10 cellular contexts compared by ENCODE assay signal in the genomic region with DNA sequence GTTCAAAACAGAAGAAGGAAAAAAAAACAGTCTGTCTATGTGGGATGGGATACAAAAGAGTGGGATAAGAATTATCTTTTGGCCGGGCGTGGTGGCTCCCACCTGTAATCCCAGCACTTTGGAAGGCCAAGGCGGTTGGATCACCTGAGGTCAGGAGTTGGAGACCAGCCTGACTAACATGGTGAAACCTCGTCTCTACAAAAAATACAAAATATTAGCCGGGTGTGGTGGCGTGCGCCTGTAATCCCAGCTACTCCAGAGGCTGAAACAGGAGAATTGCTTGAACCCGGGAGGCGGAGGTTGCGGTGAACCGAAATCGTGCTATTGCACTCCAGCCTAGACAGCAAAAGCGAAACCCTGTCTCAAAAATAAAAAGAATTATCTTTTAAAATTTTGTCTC. TPM values are rescaled to one million over a fixed set of nuclear protein-coding genes. Genes with fewer than 3 reads are reported as not detected.
DNase-seq lines count a peak whose midpoint lies in the region; ATAC-seq, FAIRE-seq and TF ChIP-seq lines count a peak whose summit lies in the region.
"Not testable (repeated sequence)": the region's sequence is repeated elsewhere in the genome, so short reads cannot be mapped to it uniquely, and the experiment has no call there.
"Had no signal": no experiment of that assay in that cellular context is flagged by ENCODE, and none has a peak within 500 bp of the region (broad histone marks: within the 10 kb centered on the region; RNA-seq: fewer than 3 reads in every experiment).

No MANE protein-coding gene starts in this region.

- not testable (repeated sequence) for FAIRE-seq in keratinocyte (lab: Jason Lieb, UNC)

- H3K27ac ChIP-seq in DND-41 (ENCODE audit: low read length) (peak overlapping the region; percentile 97; the same call in 1 of the 2 replicates), WERI-Rb-1 (peak overlapping the region; percentile 95)
- H3K27ac ChIP-seq in HUES64 (ENCODE audit: low read depth, low read length); PC-3 (ENCODE audit: low read length); keratinocyte (ENCODE audit: control insufficient read depth, insufficient read depth, low read length): not testable (repeated sequence)

- H3K9me1 ChIP-seq in keratinocyte (ENCODE audit: control insufficient read depth, extremely low read depth, insufficient read depth, low read length), result not testable (repeated sequence)

- not testable (repeated sequence) for H3K9me3 ChIP-seq in DND-41 (ENCODE audit: insufficient read depth, low read length, severe bottlenecking); HUES64 (ENCODE audit: insufficient read depth, low read depth, low read length); PC-3 (ENCODE audit: low read length); WERI-Rb-1 (ENCODE audit: severe bottlenecking); keratinocyte (ENCODE audit: control insufficient read depth, low read depth, low read length)

- H3K9me2 ChIP-seq in PC-3 (replicated peaks; ENCODE audit: low read length), result not testable (repeated sequence)

- not testable (repeated sequence) for H2AFZ ChIP-seq in DND-41 (ENCODE audit: low read depth, low read length)
- H2AFZ ChIP-seq in PC-3 (ENCODE audit: low read length), result peak overlapping the region; percentile 84
- H2AFZ ChIP-seq in keratinocyte (ENCODE audit: control insufficient read depth, low read length), result peak overlapping the region; percentile 67

- not testable (repeated sequence) for TF ChIP-seq CTCF in DND-41 (IDR thresholded peaks at IDR 0.05; ENCODE audit: borderline replicate concordance, extremely low read depth, low read length, poor library complexity, severe bottlenecking); PC-3 (conservative IDR thresholded peaks at IDR 0.05; ENCODE audit: low read depth, low read length); WERI-Rb-1 (IDR thresholded peaks at IDR 0.05; ENCODE audit: low read depth, low read length); chondrocyte (IDR thresholded peaks at IDR 0.05); keratinocyte (optimal IDR thresholded peaks at IDR 0.05 in 1 of 3, IDR thresholded peaks at IDR 0.05 in 1 of 3, conservative IDR thresholded peaks at IDR 0.05 in 1 of 3; ENCODE audit: extremely low read depth in 1 of 3, insufficient read depth in 2 of 3, low read length in 3 of 3); osteocyte (IDR thresholded peaks at IDR 0.05)

- not testable (repeated sequence) for H3F3A ChIP-seq in PC-3 (ENCODE audit: low read length, unreplicated experiment)

- not testable (repeated sequence) for H3K36me3 Mint-ChIP-seq in chondrocyte (ENCODE audit: low read depth); osteocyte (ENCODE audit: unreplicated experiment)

- not testable (repeated sequence) for H4K20me1 ChIP-seq in DND-41 (ENCODE audit: insufficient read depth, low read length); PC-3 (ENCODE audit: low read length); keratinocyte (ENCODE audit: control insufficient read depth, extremely low read depth, insufficient read depth, low read length)

- intact Hi-C loops in PC-3 (cut with micrococcal nuclease), result not testable (repeated sequence)

- not testable (repeated sequence) for H3K4me3 ChIP-seq in DND-41 (ENCODE audit: low read depth in 1 of 2, low read length in 2 of 2); WERI-Rb-1 (ENCODE audit: low read depth, low read length); keratinocyte (ENCODE audit: control insufficient read depth in 2 of 3, extremely low read depth in 1 of 3, insufficient read depth in 2 of 3, low read depth in 1 of 3, low read length in 3 of 3)
- peak overlapping the region; percentile 92; the same call in 1 of the 2 replicates for H3K4me3 ChIP-seq in HUES64 (ENCODE audit: low read length)
- peak overlapping the region; percentile 77; the same call in 1 of the 2 replicates for H3K4me3 ChIP-seq in PC-3 (ENCODE audit: low read length)

- BruUV-seq in PC-3 (replicated peaks; lab: Mats Ljungman, UMichigan), result not testable (repeated sequence)

- peak overlapping the region; percentile 17 for H3K4me3 Mint-ChIP-seq in chondrocyte (ENCODE audit: unreplicated experiment)
- not testable (repeated sequence) for H3K4me3 Mint-ChIP-seq in osteocyte (ENCODE audit: unreplicated experiment)

- H3K4me1 Mint-ChIP-seq in chondrocyte (ENCODE audit: low read depth) (peaks cover 16% of the 10 kb centered on the region), osteocyte (ENCODE audit: unreplicated experiment) (peaks cover 19% of the 10 kb centered on the region)

- CTCF ChIA-PET in PC-3 (lab: Charles Lee), result not testable (repeated sequence)

- not testable (repeated sequence) for DNase-seq in DND-41; PC-3; chondrocyte (ENCODE audit: low spot score); keratinocyte (ENCODE audit: low read depth, low spot score)
- DNase-seq in WERI-Rb-1 (peak; percentile 16), osteocyte (ENCODE audit: extremely low spot score, unreplicated experiment) (peak; percentile 15)

- WGBS in HUES64, result 93% methylated on average over 13 of the region's 13 CpGs

- peak overlapping the region; percentile 66 for H3K4me2 ChIP-seq in DND-41 (ENCODE audit: insufficient read depth, low read length)
- peak overlapping the region; percentile 83 for H3K4me2 ChIP-seq in PC-3 (ENCODE audit: low read length)
- H3K4me2 ChIP-seq in keratinocyte (ENCODE audit: control insufficient read depth, extremely low read depth, insufficient read depth, low read depth, low read length), result peak overlapping the region; percentile 97

- H3K4me1 ChIP-seq in DND-41 (ENCODE audit: insufficient read depth, low read length) (peaks cover 32% of the 10 kb centered on the region), HUES64 (ENCODE audit: insufficient read depth, low read length) (peaks cover 19% of the 10 kb centered on the region), PC-3 (ENCODE audit: insufficient read depth, low read length) (peaks cover 22% of the 10 kb centered on the region), keratinocyte (ENCODE audit: control insufficient read depth, extremely low read depth, insufficient read depth, low read length) (peaks cover 16% of the 10 kb centered on the region)

- H3K36me3 ChIP-seq in DND-41 (ENCODE audit: insufficient read depth, low read length); HUES64 (ENCODE audit: insufficient read depth, low read length); PC-3 (ENCODE audit: low read depth, low read length); WERI-Rb-1; keratinocyte (ENCODE audit: control insufficient read depth in 2 of 2, extremely low read depth in 1 of 2, insufficient read depth in 2 of 2, low read length in 2 of 2): not testable (repeated sequence)

- dilution Hi-C loops in keratinocyte (cut with MboI; ENCODE audit: extremely low pct_ligation_motif_present, low sequenced_read_pairs), result not testable (repeated sequence)

- not testable (repeated sequence) for H3K27me3 Mint-ChIP-seq in chondrocyte (ENCODE audit: low read depth); osteocyte (ENCODE audit: unreplicated experiment)

- not testable (repeated sequence) for H3K9me3 Mint-ChIP-seq in chondrocyte (ENCODE audit: low read depth); osteocyte (ENCODE audit: unreplicated experiment)

- not testable (repeated sequence) for H3K27me3 ChIP-seq in DND-41 (ENCODE audit: insufficient read depth, low read length, poor library complexity); HUES64 (ENCODE audit: insufficient read depth, low read length); PC-3 (ENCODE audit: low read length); WERI-Rb-1 (ENCODE audit: insufficient read depth, low read depth, severe bottlenecking); keratinocyte (ENCODE audit: control insufficient read depth, extremely low read depth, insufficient read depth, low read length)

- H3K79me2 ChIP-seq in DND-41 (ENCODE audit: insufficient read depth, low read length) (peaks cover 43% of the 10 kb centered on the region), PC-3 (ENCODE audit: low read length) (peaks cover 37% of the 10 kb centered on the region), keratinocyte (ENCODE audit: control insufficient read depth, insufficient read depth, low read length) (peaks cover 29% of the 10 kb centered on the region)

- ATAC-seq in DND-41 (ENCODE audit: insufficient read depth, low read depth); PC-3: not testable (repeated sequence)

- POLR2A ChIA-PET in PC-3 (lab: Charles Lee; ENCODE audit: unreplicated experiment), result interaction anchor here (0.7 kb wide), 1 partner anchor 119 kb away, joined by 5 read pairs; no protein-coding TSS in a partner anchor

- H3K27ac Mint-ChIP-seq in chondrocyte (ENCODE audit: unreplicated experiment); osteocyte (ENCODE audit: unreplicated experiment): not testable (repeated sequence)

- H3K9ac ChIP-seq in DND-41 (ENCODE audit: low read depth, low read length) (peak overlapping the region; percentile 75), HUES64 (ENCODE audit: low read depth, low read length) (peak overlapping the region; percentile 97; the same call in 1 of the 2 replicates)
- not testable (repeated sequence) for H3K9ac ChIP-seq in PC-3 (ENCODE audit: low read length); keratinocyte (ENCODE audit: control insufficient read depth, extremely low read depth, insufficient read depth, low read length)

RNA-seq across cellular contexts. Expression of a gene that starts 1.3 kb away (rescaled TPM):
- 105 TPM for polyA plus RNA-seq in HUES64 (2013, experiment 1 of 2)
- 114 TPM for polyA plus RNA-seq in HUES64 (2013, experiment 2 of 2)
- total RNA-seq in PC-3 (2014; rRNA removed) (42.0 and 47.4 TPM in 2 replicates), chondrocyte (34.5 to 46.0 TPM (median 40.2 TPM) in 3 replicates), osteocyte (29.5 and 32.2 TPM in 2 replicates)
- polyA plus RNA-seq in keratinocyte, result 6.1 to 18.9 TPM (median 9.2 TPM) in 3 replicates
- polyA plus RNA-seq in keratinocyte (2011; ENCODE audit: low read depth), result 30.5 TPM
- 6.5 and 10.5 TPM in 2 replicates for polyA plus RNA-seq in keratinocyte (2011; cell fraction: cytosol; rRNA removed)
- 4.3 and 8.0 TPM in 2 replicates for polyA plus RNA-seq in keratinocyte (2011; cell fraction: nucleus; rRNA removed)
- polyA plus RNA-seq in keratinocyte (2012; ENCODE audit: low replicate concordance), result 9.5 and 31.9 TPM in 2 replicates
- polyA minus RNA-seq in keratinocyte, result 3.0 to 7.8 TPM (median 5.6 TPM) in 3 replicates
- 5.8 TPM for polyA minus RNA-seq in keratinocyte (2011; cell fraction: cytosol; rRNA and poly(A)+ RNA removed)
- polyA minus RNA-seq in keratinocyte (2011; cell fraction: nucleus; rRNA and poly(A)+ RNA removed), result 2.5 and 5.0 TPM in 2 replicates

RNA-seq across cellular contexts. Expression of a gene that starts 20.4 kb away (rescaled TPM):
- polyA plus RNA-seq in HUES64 (2013, experiment 1 of 2), result 47.4 TPM
- polyA plus RNA-seq in HUES64 (2013, experiment 2 of 2), result 57.2 TPM
- total RNA-seq in PC-3 (2014; rRNA removed), result not detected in 2 replicates
- total RNA-seq in chondrocyte, result not detected in 3 replicates
- 0.24 to 0.59 TPM (median 0.28 TPM) in 3 replicates for polyA plus RNA-seq in keratinocyte
- not detected for polyA plus RNA-seq in keratinocyte (2011; ENCODE audit: low read depth)
- 0.52 and 0.55 TPM in 2 replicates for polyA plus RNA-seq in keratinocyte (2011; cell fraction: cytosol; rRNA removed)
- polyA plus RNA-seq in keratinocyte (2011; cell fraction: nucleus; rRNA removed), result 0.15 and 0.16 TPM in 2 replicates
- polyA plus RNA-seq in keratinocyte (2012; ENCODE audit: low replicate concordance), result 0.54 and 0.71 TPM in 2 replicates
- 0.16 to 0.64 TPM in 2 of 3 replicates, not detected in the other for polyA minus RNA-seq in keratinocyte
- not detected for polyA minus RNA-seq in keratinocyte (2011; cell fraction: cytosol; rRNA and poly(A)+ RNA removed)
- not detected in 2 replicates for polyA minus RNA-seq in keratinocyte (2011; cell fraction: nucleus; rRNA and poly(A)+ RNA removed)
- total RNA-seq in osteocyte, result not detected in 2 replicates
- total RNA-seq: ascending aorta; CD8-positive, alpha-beta T cell; HT1080 had no signal

RNA-seq across cellular contexts. Expression of a gene that starts 31.6 kb away (rescaled TPM):
- polyA plus RNA-seq in HUES64 (2013, experiment 1 of 2), result 78.7 TPM
- polyA plus RNA-seq in HUES64 (2013, experiment 2 of 2), result 81.8 TPM
- total RNA-seq in PC-3 (2014; rRNA removed), result 211 and 222 TPM in 2 replicates
- total RNA-seq in chondrocyte, result 83.0 to 99.5 TPM (median 89.7 TPM) in 3 replicates
- polyA plus RNA-seq in keratinocyte, result 149 to 174 TPM (median 151 TPM) in 3 replicates
- polyA plus RNA-seq in keratinocyte (2011; ENCODE audit: low read depth), result 20.1 TPM
- polyA plus RNA-seq in keratinocyte (2011; cell fraction: cytosol; rRNA removed), result 144 and 146 TPM in 2 replicates
- polyA plus RNA-seq in keratinocyte (2011; cell fraction: nucleus; rRNA removed), result 125 and 141 TPM in 2 replicates
- 101 and 107 TPM in 2 replicates for polyA plus RNA-seq in keratinocyte (2012; ENCODE audit: low replicate concordance)
- 155 to 195 TPM (median 163 TPM) in 3 replicates for polyA minus RNA-seq in keratinocyte
- 147 TPM for polyA minus RNA-seq in keratinocyte (2011; cell fraction: cytosol; rRNA and poly(A)+ RNA removed)
- 44.3 and 54.5 TPM in 2 replicates for polyA minus RNA-seq in keratinocyte (2011; cell fraction: nucleus; rRNA and poly(A)+ RNA removed)
- 138 and 147 TPM in 2 replicates for total RNA-seq in osteocyte

RNA-seq across cellular contexts. Expression of a gene that starts 35.4 kb away (rescaled TPM):
- 15.6 TPM for polyA plus RNA-seq in HUES64 (2013, experiment 1 of 2)
- polyA plus RNA-seq in HUES64 (2013, experiment 2 of 2), result 21.0 TPM
- 0.98 TPM in 1 of 2 replicates, not detected in the other for total RNA-seq in PC-3 (2014; rRNA removed)
- total RNA-seq in chondrocyte, result 29.0 to 31.9 TPM (median 31.0 TPM) in 3 replicates
- polyA plus RNA-seq in keratinocyte, result 0.94 to 2.0 TPM (median 1.4 TPM) in 3 replicates
- polyA plus RNA-seq in keratinocyte (2011; ENCODE audit: low read depth), result 13.5 TPM
- 1.1 and 1.4 TPM in 2 replicates for polyA plus RNA-seq in keratinocyte (2011; cell fraction: cytosol; rRNA removed)
- 3.9 and 6.3 TPM in 2 replicates for polyA plus RNA-seq in keratinocyte (2011; cell fraction: nucleus; rRNA removed)
- 1.3 and 7.0 TPM in 2 replicates for polyA plus RNA-seq in keratinocyte (2012; ENCODE audit: low replicate concordance)
- 0.99 to 1.9 TPM in 2 of 3 replicates, not detected in the other for polyA minus RNA-seq in keratinocyte
- polyA minus RNA-seq in keratinocyte (2011; cell fraction: cytosol; rRNA and poly(A)+ RNA removed), result not detected
- polyA minus RNA-seq in keratinocyte (2011; cell fraction: nucleus; rRNA and poly(A)+ RNA removed), result 0.74 and 1.3 TPM in 2 replicates
- total RNA-seq in osteocyte, result 49.9 and 55.6 TPM in 2 replicates

RNA-seq across cellular contexts. Expression of a gene that starts 45.2 kb away (rescaled TPM):
- polyA plus RNA-seq in HUES64 (2013, experiment 1 of 2), result 7.2 TPM
- 8.2 TPM for polyA plus RNA-seq in HUES64 (2013, experiment 2 of 2)
- total RNA-seq in PC-3 (2014; rRNA removed) (19.0 and 27.0 TPM in 2 replicates), chondrocyte (3.1 to 3.9 TPM (median 3.1 TPM) in 3 replicates), osteocyte (3.4 and 5.3 TPM in 2 replicates)
- 14.5 to 15.6 TPM (median 15.0 TPM) in 3 replicates for polyA plus RNA-seq in keratinocyte
- polyA plus RNA-seq in keratinocyte (2011; ENCODE audit: low read depth), result 27.9 TPM
- 8.9 and 10.7 TPM in 2 replicates for polyA plus RNA-seq in keratinocyte (2011; cell fraction: cytosol; rRNA removed)
- 26.5 and 29.7 TPM in 2 replicates for polyA plus RNA-seq in keratinocyte (2011; cell fraction: nucleus; rRNA removed)
- 7.3 and 35.5 TPM in 2 replicates for polyA plus RNA-seq in keratinocyte (2012; ENCODE audit: low replicate concordance)
- polyA minus RNA-seq in keratinocyte, result 11.9 to 18.1 TPM (median 16.5 TPM) in 3 replicates
- polyA minus RNA-seq in keratinocyte (2011; cell fraction: cytosol; rRNA and poly(A)+ RNA removed), result 5.2 TPM
- polyA minus RNA-seq in keratinocyte (2011; cell fraction: nucleus; rRNA and poly(A)+ RNA removed), result 4.9 and 6.9 TPM in 2 replicates
